ENCODE assay signal across 11 cellular contexts in the genomic region with DNA sequence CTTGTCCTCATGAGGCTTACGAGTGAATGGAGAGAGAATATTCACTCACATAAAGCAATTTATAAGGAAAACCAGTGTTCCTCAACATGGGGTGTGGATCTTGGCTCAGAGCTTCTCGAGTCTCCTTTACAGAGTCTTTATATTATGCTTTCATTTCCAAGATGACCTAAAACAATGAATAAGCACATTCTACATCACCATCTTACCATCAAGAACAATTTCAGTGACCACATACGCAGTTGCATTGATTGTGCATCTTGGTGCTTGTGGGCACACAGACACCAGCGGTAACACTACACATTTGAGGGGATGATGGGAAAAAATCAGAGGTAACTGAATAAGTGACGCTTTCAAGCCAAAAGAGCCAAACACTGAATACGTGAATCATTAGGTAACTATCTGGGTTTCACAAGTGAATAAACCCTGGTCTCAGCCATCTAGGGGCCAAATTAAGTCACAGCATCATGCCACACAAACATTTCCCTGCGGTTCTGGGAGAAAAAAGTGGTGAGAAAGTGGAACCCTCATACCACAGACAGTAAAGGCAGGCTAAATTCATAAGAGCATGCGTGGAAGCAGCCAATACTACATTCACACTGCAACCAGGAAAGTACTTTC. TPM values are rescaled to one million over a fixed set of nuclear protein-coding genes. Genes with fewer than 3 reads are reported as not detected.
DNase-seq lines count a peak whose midpoint lies in the region; ATAC-seq and TF ChIP-seq lines count a peak whose summit lies in the region.
"Had no signal": no experiment of that assay in that cellular context is flagged by ENCODE, and none has a peak within 500 bp of the region (broad histone marks: within the 10 kb centered on the region; RNA-seq: fewer than 3 reads in every experiment).

No MANE protein-coding gene starts in this region.

- H3K23ac ChIP-seq in mesenchymal stem cell (ENCODE audit: low read length in 2 of 2), result no peak overlapping the region

- no peak overlapping the region for H3K14ac ChIP-seq in mesenchymal stem cell (ENCODE audit: low read length in 2 of 2)

- peaks cover 79% of the 10 kb centered on the region for H3K36me3 Mint-ChIP-seq in Calu3 (ENCODE audit: insufficient read depth, unreplicated experiment)

- H3K36me3 ChIP-seq in KMS-11 (ENCODE audit: insufficient read depth) (peaks cover 11% of the 10 kb centered on the region; the same call in 1 of the 2 replicates), adrenal gland (replicated peaks in 1 of 2) (peaks cover 0 to 69% of the 10 kb centered on the region in 2 donors), mesenchymal stem cell (ENCODE audit: control insufficient read depth in 1 of 2, insufficient read depth in 2 of 2, low read depth in 1 of 2, low read length in 2 of 2) (peaks cover 39 to 59% of the 10 kb centered on the region in 2 experiments), gastroesophageal sphincter (peaks cover 0 to 100% of the 10 kb centered on the region in 2 donors)
- peaks cover 52% of the 10 kb centered on the region for H3K36me3 ChIP-seq in effector memory CD4-positive, alpha-beta T cell (ENCODE audit: control insufficient read depth, insufficient read depth, low read length)

- DNase-seq in Calu3 (no peak), adrenal gland (peak in 1 of 7 donors; percentile 13), mesenchymal stem cell (peak; percentile 64), NCI-H2227 (lab: John Stamatoyannopoulos, UW; ENCODE audit: unreplicated experiment) (no peak)
- no peak for DNase-seq in effector memory CD4-positive, alpha-beta T cell
- DNase-seq: psoas muscle, T1000, tibial artery had no signal

- no peaks in the 10 kb centered on the region for H3K9me3 Mint-ChIP-seq in Calu3 (ENCODE audit: low read depth, unreplicated experiment)

- no TSS peak for BruUV-seq in Calu3 (replicated peaks; lab: Mats Ljungman, UMichigan)

- H3K79me2 ChIP-seq in KMS-11 (ENCODE audit: insufficient read depth, low read depth), result peaks cover 33% of the 10 kb centered on the region; the same call in 1 of the 2 replicates

- 66 to 74% (median 72%) methylated on average over 8 of the region's 8 CpGs for WGBS in adrenal gland, 4 donors
- WGBS in mesenchymal stem cell, result 89% methylated on average over 7 of the region's 8 CpGs
- 72 to 78% methylated on average over 7 to 8 of the region's 8 CpGs for WGBS in gastroesophageal sphincter (ENCODE audit: low coverage in 1 of 2), 2 donors

- no peak overlapping the region for H2BK5ac ChIP-seq in mesenchymal stem cell (ENCODE audit: low read depth, low read length, poor library complexity, severe bottlenecking)

- TF ChIP-seq EP300 in gastroesophageal sphincter (IDR thresholded peaks at IDR 0.05), result no peak

- H3K4me3 ChIP-seq in KMS-11 (IDR thresholded peaks at IDR 0.05; ENCODE audit: insufficient read depth, low read depth, low read length) (no peak overlapping the region), adrenal gland (no peak overlapping the region), mesenchymal stem cell (ENCODE audit: insufficient read depth in 1 of 2, low read depth in 1 of 2, low read length in 2 of 2) (no peak overlapping the region), gastroesophageal sphincter (no peak overlapping the region)
- no peak overlapping the region for H3K4me3 ChIP-seq in effector memory CD4-positive, alpha-beta T cell (ENCODE audit: insufficient read depth, low read depth, low read length, poor library complexity, severe bottlenecking)
- H3K4me3 ChIP-seq: psoas muscle, tibial artery had no signal

- CTCF ChIA-PET in Calu3 (lab: Charles Lee), result no interaction called here

- H2BK120ac ChIP-seq in mesenchymal stem cell (ENCODE audit: low read depth, low read length), result no peak overlapping the region

- H4K8ac ChIP-seq in mesenchymal stem cell (ENCODE audit: low read length), result no peak overlapping the region

- H3K27ac Mint-ChIP-seq in Calu3 (ENCODE audit: unreplicated experiment), result no peak overlapping the region

- H3K79me1 ChIP-seq in mesenchymal stem cell (replicated peaks; ENCODE audit: low read length, poor library complexity, severe bottlenecking), result peaks cover 18% of the 10 kb centered on the region

- peaks cover 7% of the 10 kb centered on the region for H4K20me1 ChIP-seq in KMS-11 (ENCODE audit: insufficient read depth)

- H3K4me1 ChIP-seq in KMS-11 (ENCODE audit: low read depth, poor library complexity, severe bottlenecking) (peaks cover 29% of the 10 kb centered on the region), adrenal gland (replicated peaks in 1 of 2) (no peaks in the 10 kb centered on the region), mesenchymal stem cell (ENCODE audit: control insufficient read depth, insufficient read depth, low read depth, low read length) (peaks cover 11% of the 10 kb centered on the region), gastroesophageal sphincter (peaks cover 0 to 6% (median 0%) of the 10 kb centered on the region in 3 donors)
- H3K4me1 ChIP-seq in effector memory CD4-positive, alpha-beta T cell (ENCODE audit: control insufficient read depth, insufficient read depth, low read length, poor library complexity, severe bottlenecking), result no peaks in the 10 kb centered on the region
- H3K4me1 ChIP-seq: psoas muscle, tibial artery had no signal

- H3K27me3 ChIP-seq in KMS-11 (ENCODE audit: insufficient read depth, low read depth) (no peaks in the 10 kb centered on the region), adrenal gland (no peaks in the 10 kb centered on the region), mesenchymal stem cell (ENCODE audit: control insufficient read depth in 1 of 2, insufficient read depth in 1 of 2, low read length in 2 of 2) (no peaks in the 10 kb centered on the region), gastroesophageal sphincter (no peaks in the 10 kb centered on the region)
- H3K27me3 ChIP-seq in effector memory CD4-positive, alpha-beta T cell (replicated peaks; ENCODE audit: control insufficient read depth, insufficient read depth, low read length, poor library complexity, severe bottlenecking), result no peaks in the 10 kb centered on the region
- H3K27me3 ChIP-seq: tibial artery had no signal

- TF ChIP-seq CTCF in Calu3 (IDR thresholded peaks at IDR 0.05; ENCODE audit: unreplicated experiment), result peak; percentile 55
- TF ChIP-seq CTCF in KMS-11 (conservative IDR thresholded peaks at IDR 0.05; ENCODE audit: low read depth, low read length), result peak; percentile 82
- peak in 5 of 6 experiments; percentile 11 to 42 (median 32) for TF ChIP-seq CTCF in adrenal gland (IDR thresholded peaks at IDR 0.05)
- no peak for TF ChIP-seq CTCF in gastroesophageal sphincter (IDR thresholded peaks at IDR 0.05)

- H3K4ac ChIP-seq in mesenchymal stem cell (ENCODE audit: low read depth in 1 of 2, low read length in 2 of 2), result no peak overlapping the region

- H3K4me1 Mint-ChIP-seq in Calu3 (ENCODE audit: low read depth, unreplicated experiment), result no peaks in the 10 kb centered on the region

- H3K4me2 ChIP-seq in KMS-11, result peak overlapping the region; percentile 65
- no peak overlapping the region for H3K4me2 ChIP-seq in mesenchymal stem cell (ENCODE audit: low read length, poor library complexity, severe bottlenecking)

- no peak overlapping the region for H2BK15ac ChIP-seq in mesenchymal stem cell (ENCODE audit: low read depth, poor library complexity, severe bottlenecking)

- H2AFZ ChIP-seq in KMS-11 (ENCODE audit: low read depth) (no peak overlapping the region), mesenchymal stem cell (ENCODE audit: low read depth, low read length) (no peak overlapping the region)

- no peak overlapping the region for H3K18ac ChIP-seq in mesenchymal stem cell (ENCODE audit: low read depth in 1 of 2, low read length in 2 of 2)

- H3K4me3 Mint-ChIP-seq in Calu3 (ENCODE audit: low read depth, unreplicated experiment), result no peak overlapping the region

- TF ChIP-seq POLR2A in adrenal gland (IDR thresholded peaks at IDR 0.05) (no peak), gastroesophageal sphincter (IDR thresholded peaks at IDR 0.05) (no peak)

- H3K9ac ChIP-seq in KMS-11 (no peak overlapping the region), mesenchymal stem cell (ENCODE audit: low read length) (peak overlapping the region; percentile 52)

- H3K9me3 ChIP-seq in adrenal gland (replicated peaks in 1 of 3), result no peaks in the 10 kb centered on the region
- H3K9me3 ChIP-seq in mesenchymal stem cell (ENCODE audit: control insufficient read depth, low read length), result no peaks in the 10 kb centered on the region
- H3K9me3 ChIP-seq in effector memory CD4-positive, alpha-beta T cell (ENCODE audit: control insufficient read depth, low read length), result no peaks in the 10 kb centered on the region
- no peaks in the 10 kb centered on the region for H3K9me3 ChIP-seq in gastroesophageal sphincter
- H3K9me3 ChIP-seq: psoas muscle, tibial artery had no signal

- no peak overlapping the region for H4K91ac ChIP-seq in mesenchymal stem cell (ENCODE audit: low read length)

- ATAC-seq in GM21423 (IDR thresholded peaks at IDR 0.05; ENCODE audit: unreplicated experiment) (no peak), gastroesophageal sphincter (no peak)

- H2AK5ac ChIP-seq in mesenchymal stem cell (ENCODE audit: low read length, severe bottlenecking), result no peak overlapping the region

- no peaks in the 10 kb centered on the region for H3K27me3 Mint-ChIP-seq in Calu3 (ENCODE audit: unreplicated experiment)

- intact Hi-C loops in Calu3 (cut with micrococcal nuclease; ENCODE audit: unreplicated experiment), result no loop called here
- intact Hi-C loops in adrenal gland (cut with DNase I), result no loop called here

- no peak overlapping the region for H2BK12ac ChIP-seq in mesenchymal stem cell (ENCODE audit: low read length in 2 of 2)

- peak overlapping the region; percentile 59 for H3K27ac ChIP-seq in KMS-11
- peak overlapping the region in 1 of 5 donors; percentile 38 for H3K27ac ChIP-seq in adrenal gland
- H3K27ac ChIP-seq in mesenchymal stem cell (ENCODE audit: low read length, poor library complexity, severe bottlenecking), result peak overlapping the region; percentile 39
- no peak overlapping the region for H3K27ac ChIP-seq in effector memory CD4-positive, alpha-beta T cell (ENCODE audit: insufficient read depth, low read length, poor library complexity, severe bottlenecking)
- no peak overlapping the region for H3K27ac ChIP-seq in gastroesophageal sphincter
- H3K27ac ChIP-seq: psoas muscle, tibial artery had no signal

RNA-seq across cellular contexts. Expression of gene CWC25, which starts 9.4 kb away (rescaled TPM):
- total RNA-seq in Calu3 (2022) (77.8 and 78.9 TPM in 2 replicates), adrenal gland (10 to 100 TPM in 7 of 8 donors, 1 to 10 TPM in 1; 4.5 to 21.8 (median 14.3) TPM), gastroesophageal sphincter (10 to 100 TPM; 13.6 to 35.0 (median 23.3) TPM)
- 10 to 100 TPM; 20.7 to 47.8 (median 33.1) TPM for polyA plus RNA-seq in adrenal gland
- 15.0 TPM for polyA plus RNA-seq in mesenchymal stem cell (2013, experiment 1 of 2)
- polyA plus RNA-seq in mesenchymal stem cell (2013, experiment 2 of 2), result 14.0 TPM

RNA-seq across cellular contexts. Expression of gene PIP4K2B, which starts 16.3 kb away (rescaled TPM):
- 101 and 120 TPM in 2 replicates for total RNA-seq in Calu3 (2022)
- 10 to 100 TPM; 48.5 to 92.4 (median 74.9) TPM for total RNA-seq in adrenal gland
- 10 to 100 TPM; 30.0 to 49.9 (median 44.0) TPM for polyA plus RNA-seq in adrenal gland
- 32.6 TPM for polyA plus RNA-seq in mesenchymal stem cell (2013, experiment 1 of 2)
- polyA plus RNA-seq in mesenchymal stem cell (2013, experiment 2 of 2), result 29.2 TPM
- total RNA-seq in gastroesophageal sphincter, result 10 to 100 TPM; 43.9 to 80.3 (median 62.1) TPM

RNA-seq across cellular contexts. Expression of gene RPL23, which starts 37.8 kb away (rescaled TPM):
- 3,443 and 3,829 TPM in 2 replicates for total RNA-seq in Calu3 (2022)
- 1,000 to 10,000 TPM in 6 of 8 donors, 100 to 1,000 TPM in 2; 927 to 1,685 (median 1,368) TPM for total RNA-seq in adrenal gland
- polyA plus RNA-seq in adrenal gland, result 1,000 to 10,000 TPM; 2,027 to 3,246 (median 2,815) TPM
- polyA plus RNA-seq in mesenchymal stem cell (2013, experiment 1 of 2), result 3,739 TPM
- 3,716 TPM for polyA plus RNA-seq in mesenchymal stem cell (2013, experiment 2 of 2)
- total RNA-seq in gastroesophageal sphincter, result 1,000 to 10,000 TPM in 3 of 4 donors, 100 to 1,000 TPM in 1; 755 to 2,040 (median 1,511) TPM

RNA-seq across cellular contexts. Expression of gene LASP1, which starts 54.2 kb away (rescaled TPM):
- total RNA-seq in Calu3 (2022) (479 and 558 TPM in 2 replicates), adrenal gland (100 to 1,000 TPM in 5 of 8 donors, 10 to 100 TPM in 3; 73.4 to 123 (median 104) TPM), gastroesophageal sphincter (10 to 100 TPM; 33.5 to 88.9 (median 73.6) TPM)
- polyA plus RNA-seq in adrenal gland, result 10 to 100 TPM; 36.3 to 65.1 (median 43.3) TPM
- 223 TPM for polyA plus RNA-seq in mesenchymal stem cell (2013, experiment 1 of 2)
- polyA plus RNA-seq in mesenchymal stem cell (2013, experiment 2 of 2), result 220 TPM

Comparison
In these comparisons a context has a peak if more than half of its experiments do, and no peak if none do; other contexts are left out.
1. CTCF ChIP-seq: peak in Calu3 (single experiment), KMS-11 (single experiment) and adrenal gland (5 of 6); none in gastroesophageal sphincter (0 of 4).
2. H3K27ac ChIP-seq: peak in KMS-11 (single experiment) and mesenchymal stem cell (single experiment); none in effector memory CD4-positive, alpha-beta T cell (single experiment) and gastroesophageal sphincter (0 of 4).